In genomic region chr11:13776134-13776815, GRCh38 we compare ENCODE assay signal across 9 cellular contexts.
DNase-seq lines count a peak whose midpoint lies in the region; ATAC-seq lines count a peak whose summit lies in the region.
"Had no signal": no experiment of that assay in that cellular context is flagged by ENCODE, and none has a peak within 500 bp of the region (broad histone marks: within the 10 kb centered on the region; RNA-seq: fewer than 3 reads in every experiment).

No MANE protein-coding gene starts in this region.

- no CpG with 5 or more reads among the region's 3 CpGs for WGBS in trophoblast cell (ENCODE audit: extremely low coverage, insufficient coverage, insufficient read length)

- peaks cover 6 to 9% of the 10 kb centered on the region in 2 experiments for H3K4me1 ChIP-seq in trophoblast cell (ENCODE audit: control insufficient read depth in 1 of 2, insufficient read depth in 2 of 2, low read length in 2 of 2)

- H3K27ac Mint-ChIP-seq in activated naive CD8-positive, alpha-beta T cell treated with anti-CD3 and anti-CD28 coated beads, Interleukin-2, amount 10 ng/mL, durations not matched to agents 7 days and 5 days = no peak overlapping the region

- no peak overlapping the region for H3K4me3 ChIP-seq in trophoblast cell (ENCODE audit: low read depth, low read length)

- H3K27ac ChIP-seq in trophoblast cell (ENCODE audit: low read depth, low read length) = no peak overlapping the region

- peaks cover 15% of the 10 kb centered on the region for H3K79me1 ChIP-seq in trophoblast cell (ENCODE audit: low read length)

- H4K12ac ChIP-seq in trophoblast cell (ENCODE audit: low read depth, low read length) = no peak overlapping the region

- peak; percentile 47 for ATAC-seq in activated naive CD8-positive, alpha-beta T cell treated with anti-CD3 and anti-CD28 coated beads, Interleukin-2, amount 10 ng/mL, durations not matched to agents 7 days and 5 days (ENCODE audit: low read depth)
- ATAC-seq in HG02798 (IDR thresholded peaks at IDR 0.05; ENCODE audit: poor library complexity, unreplicated experiment) = no peak

- peak overlapping the region; percentile 85 for H2BK120ac ChIP-seq in trophoblast cell (ENCODE audit: insufficient read depth, low read length, poor library complexity)

- H3K27me3 ChIP-seq in trophoblast cell (ENCODE audit: insufficient read depth, low read length) = no peaks in the 10 kb centered on the region

- no peak overlapping the region for H3K18ac ChIP-seq in trophoblast cell (ENCODE audit: low read length)

- no peaks in the 10 kb centered on the region for H3K79me2 ChIP-seq in trophoblast cell (ENCODE audit: control insufficient read depth, insufficient read depth, low read length, poor library complexity)

- POLR2A ChIA-PET in activated naive CD8-positive, alpha-beta T cell treated with anti-CD3 and anti-CD28 coated beads, Interleukin-2, amount 10 ng/mL, durations not matched to agents 7 days and 5 days (lab: Charles Lee) = no interaction called here

- no peaks in the 10 kb centered on the region for H3K9me3 ChIP-seq in trophoblast cell (ENCODE audit: insufficient read depth, low read depth, low read length)

- no peaks in the 10 kb centered on the region for H3K36me3 ChIP-seq in trophoblast cell (ENCODE audit: control insufficient read depth in 1 of 2, insufficient read depth in 2 of 2, low read length in 2 of 2)

- H2AFZ ChIP-seq in trophoblast cell (ENCODE audit: insufficient read depth, low read length, poor library complexity) = peak overlapping the region; percentile 10

- H3K9me3 Mint-ChIP-seq in activated naive CD8-positive, alpha-beta T cell treated with anti-CD3 and anti-CD28 coated beads, Interleukin-2, amount 10 ng/mL, durations not matched to agents 7 days and 5 days = no peaks in the 10 kb centered on the region

- H3K14ac ChIP-seq in trophoblast cell (ENCODE audit: low read length) = peak overlapping the region; percentile 55

- H4K8ac ChIP-seq in trophoblast cell (ENCODE audit: low read depth, low read length) = peak overlapping the region; percentile 36

- DNase-seq in NCI-H2081 (lab: John Stamatoyannopoulos, UW) = peak; percentile 16 to 20
- no peak for DNase-seq in NCI-H2081 treated with DMSO at 0.1 percent for 48 hours (lab: John Stamatoyannopoulos, UW)
- DNase-seq in NCI-H2029 (lab: John Stamatoyannopoulos, UW) = peak; percentile 24
- DNase-seq in activated naive CD8-positive, alpha-beta T cell treated with anti-CD3 and anti-CD28 coated beads, Interleukin-2, amount 10 ng/mL, durations not matched to agents 7 days and 5 days = peak; percentile 32
- DNase-seq in trophoblast cell = no peak
- no peak for DNase-seq in NCI-H510A (lab: John Stamatoyannopoulos, UW)
- no peak for DNase-seq in hippocampal formation (lab: John Stamatoyannopoulos, UW)
- DNase-seq: AML-193 had no signal

- no peak overlapping the region for H3K23ac ChIP-seq in trophoblast cell (ENCODE audit: low read length)

- H3K36me3 Mint-ChIP-seq in activated naive CD8-positive, alpha-beta T cell treated with anti-CD3 and anti-CD28 coated beads, Interleukin-2, amount 10 ng/mL, durations not matched to agents 7 days and 5 days = no peaks in the 10 kb centered on the region

- no peaks in the 10 kb centered on the region for H3K4me1 Mint-ChIP-seq in activated naive CD8-positive, alpha-beta T cell treated with anti-CD3 and anti-CD28 coated beads, Interleukin-2, amount 10 ng/mL, durations not matched to agents 7 days and 5 days

- H3K4me3 Mint-ChIP-seq in activated naive CD8-positive, alpha-beta T cell treated with anti-CD3 and anti-CD28 coated beads, Interleukin-2, amount 10 ng/mL, durations not matched to agents 7 days and 5 days = no peak overlapping the region

- H3K27me3 Mint-ChIP-seq in activated naive CD8-positive, alpha-beta T cell treated with anti-CD3 and anti-CD28 coated beads, Interleukin-2, amount 10 ng/mL, durations not matched to agents 7 days and 5 days = peaks cover 26% of the 10 kb centered on the region

- peak overlapping the region; percentile 57 for H2AK5ac ChIP-seq in trophoblast cell (ENCODE audit: low read length)

- H3K9ac ChIP-seq in trophoblast cell (ENCODE audit: low read length) = no peak overlapping the region

- no peak overlapping the region for H3K4me2 ChIP-seq in trophoblast cell (ENCODE audit: low read length)

- H2BK5ac ChIP-seq in trophoblast cell (ENCODE audit: low read depth, low read length, poor library complexity) = peak overlapping the region; percentile 29

- peak overlapping the region; percentile 72 for H2BK12ac ChIP-seq in trophoblast cell (ENCODE audit: low read length)

- H4K91ac ChIP-seq in trophoblast cell (ENCODE audit: low read depth, low read length) = peak overlapping the region; percentile 59

- no peak overlapping the region for H3K4ac ChIP-seq in trophoblast cell (ENCODE audit: low read depth, low read length)

Comparison
In these comparisons a context has a peak if more than half of its experiments do, and no peak if none do; other contexts are left out.
1. DNase-seq: peak in NCI-H2081 (2 of 2), NCI-H2029 (single experiment) and activated naive CD8-positive, alpha-beta T cell treated with anti-CD3 and anti-CD28 coated beads, Interleukin-2, amount 10 ng/mL, durations not matched to agents 7 days and 5 days (single experiment); none in NCI-H2081 treated with DMSO at 0.1 percent for 48 hours (single experiment), trophoblast cell (0 of 2), NCI-H510A (single experiment) and hippocampal formation (0 of 2).